24 cellular contexts compared by ENCODE assay signal in genomic region chr14:80681651-80682050, GRCh38.
DNase-seq lines count a peak whose midpoint lies in the region; ATAC-seq and TF ChIP-seq lines count a peak whose summit lies in the region.
"Had no signal": no experiment of that assay in that cellular context is flagged by ENCODE, and none has a peak within 500 bp of the region (broad histone marks: within the 10 kb centered on the region; RNA-seq: fewer than 3 reads in every experiment).

No MANE protein-coding gene starts in this region.

- H3K23ac ChIP-seq in mesenchymal stem cell (ENCODE audit: low read length in 2 of 2): no peak overlapping the region

- H3K14ac ChIP-seq in mesenchymal stem cell (ENCODE audit: low read length in 2 of 2): no peak overlapping the region

- no peak overlapping the region for H4K91ac ChIP-seq in mesenchymal stem cell (ENCODE audit: low read length)

- H3K4me1 Mint-ChIP-seq in activated naive CD4-positive, alpha-beta T cell treated with anti-CD3 and anti-CD28 coated beads, Interleukin-2, amount 10 ng/mL, durations not matched to agents 7 days and 5 days: no peaks in the 10 kb centered on the region
- peaks cover 2% of the 10 kb centered on the region for H3K4me1 Mint-ChIP-seq in activated CD8-positive, alpha-beta T cell treated with anti-CD3 and anti-CD28 coated beads, Interleukin-2, amount 10 ng/mL, durations not matched to agents 7 days and 5 days (ENCODE audit: low read depth)
- H3K4me1 Mint-ChIP-seq: B cell, CD14-positive monocyte, IgD-negative memory B cell had no signal

- 88% methylated on average over 3 of the region's 3 CpGs for WGBS in mesenchymal stem cell

- H3K4ac ChIP-seq in mesenchymal stem cell (ENCODE audit: low read depth in 1 of 2, low read length in 2 of 2): no peak overlapping the region

- CTCF ChIA-PET in activated naive CD4-positive, alpha-beta T cell treated with anti-CD3 and anti-CD28 coated beads, Interleukin-2, amount 10 ng/mL, durations not matched to agents 7 days and 5 days (lab: Charles Lee): no interaction called here
- CTCF ChIA-PET in activated CD8-positive, alpha-beta T cell treated with anti-CD3 and anti-CD28 coated beads, Interleukin-2, amount 10 ng/mL, durations not matched to agents 7 days and 5 days (lab: Charles Lee): no interaction called here

- in situ Hi-C loops in GM13976 (cut with MboI; ENCODE audit: low sequenced_read_pairs, unreplicated experiment): no loop called here

- no peak overlapping the region for H3K4me2 ChIP-seq in mesenchymal stem cell (ENCODE audit: low read length, poor library complexity, severe bottlenecking)

- no peaks in the 10 kb centered on the region for H3K4me1 ChIP-seq in mesenchymal stem cell (ENCODE audit: control insufficient read depth, insufficient read depth, low read depth, low read length)
- H3K4me1 ChIP-seq: HAP-1 had no signal

- H3K27ac ChIP-seq in mesenchymal stem cell (ENCODE audit: low read length, poor library complexity, severe bottlenecking): no peak overlapping the region
- H3K27ac ChIP-seq: GM23248, SK-N-MC had no signal

- no peak overlapping the region for H4K8ac ChIP-seq in mesenchymal stem cell (ENCODE audit: low read length)

- no peak overlapping the region for H3K4me3 ChIP-seq in mesenchymal stem cell (ENCODE audit: insufficient read depth in 1 of 2, low read depth in 1 of 2, low read length in 2 of 2)
- H3K4me3 ChIP-seq: GM23248, HAP-1, MG63, SK-N-MC had no signal

- peaks cover 38% of the 10 kb centered on the region for H3K9me3 Mint-ChIP-seq in activated naive CD4-positive, alpha-beta T cell treated with anti-CD3 and anti-CD28 coated beads, Interleukin-2, amount 10 ng/mL, durations not matched to agents 7 days and 5 days
- peaks cover 24% of the 10 kb centered on the region for H3K9me3 Mint-ChIP-seq in activated CD8-positive, alpha-beta T cell treated with anti-CD3 and anti-CD28 coated beads, Interleukin-2, amount 10 ng/mL, durations not matched to agents 7 days and 5 days (ENCODE audit: insufficient read depth)

- H2BK120ac ChIP-seq in mesenchymal stem cell (ENCODE audit: low read depth, low read length): no peak overlapping the region

- no peak overlapping the region for H3K4me3 Mint-ChIP-seq in activated naive CD4-positive, alpha-beta T cell treated with anti-CD3 and anti-CD28 coated beads, Interleukin-2, amount 10 ng/mL, durations not matched to agents 7 days and 5 days
- H3K4me3 Mint-ChIP-seq in activated CD8-positive, alpha-beta T cell treated with anti-CD3 and anti-CD28 coated beads, Interleukin-2, amount 10 ng/mL, durations not matched to agents 7 days and 5 days: no peak overlapping the region
- H3K4me3 Mint-ChIP-seq: B cell, CD14-positive monocyte, IgD-negative memory B cell had no signal

- TF ChIP-seq CTCF in GM13976 (IDR thresholded peaks at IDR 0.05; ENCODE audit: borderline replicate concordance, control extremely low read depth, extremely low read depth, insufficient read depth, missing control alignments): no peak

- H3K27ac Mint-ChIP-seq in activated naive CD4-positive, alpha-beta T cell treated with anti-CD3 and anti-CD28 coated beads, Interleukin-2, amount 10 ng/mL, durations not matched to agents 7 days and 5 days: no peak overlapping the region
- H3K27ac Mint-ChIP-seq in activated CD8-positive, alpha-beta T cell treated with anti-CD3 and anti-CD28 coated beads, Interleukin-2, amount 10 ng/mL, durations not matched to agents 7 days and 5 days: no peak overlapping the region
- H3K27ac Mint-ChIP-seq: B cell, CD14-positive monocyte, IgD-negative memory B cell had no signal

- no peak overlapping the region for H3K9ac ChIP-seq in mesenchymal stem cell (ENCODE audit: low read length)
- H3K9ac ChIP-seq: GM23248 had no signal

- no peak overlapping the region for H2BK12ac ChIP-seq in mesenchymal stem cell (ENCODE audit: low read length in 2 of 2)

- peak; percentile 22 for DNase-seq in EL
- DNase-seq in LHCN-M2 (ENCODE audit: low read depth): peak; percentile 13
- peak; percentile 0 for DNase-seq in dermis blood vessel endothelial cell
- DNase-seq in mesenchymal stem cell: peak; percentile 6
- DNase-seq in activated naive CD4-positive, alpha-beta T cell treated with anti-CD3 and anti-CD28 coated beads, Interleukin-2, amount 10 ng/mL, durations not matched to agents 7 days and 5 days: no peak
- no peak for DNase-seq in activated CD8-positive, alpha-beta T cell treated with anti-CD3 and anti-CD28 coated beads, Interleukin-2, amount 10 ng/mL, durations not matched to agents 7 days and 5 days
- DNase-seq in GM13976 (ENCODE audit: low spot score): no peak
- DNase-seq: DMS53, GM23248, MG63, NCI-H1048, NCI-H1417 treated with DMSO at 0.1 percent for 48 hours, NCI-H187, NCI-H446, NCI-H526, OCI-M1, RPMI8226, SHP77 treated with DMSO at 0.1 percent for 48 hours, SW 1271 had no signal

- H3K9me3 ChIP-seq in mesenchymal stem cell (ENCODE audit: control insufficient read depth, low read length): peaks cover 39% of the 10 kb centered on the region
- H3K9me3 ChIP-seq: HAP-1 had no signal

- H2AFZ ChIP-seq in mesenchymal stem cell (ENCODE audit: low read depth, low read length): no peak overlapping the region
- H2AFZ ChIP-seq: GM23248 had no signal

- H3K79me1 ChIP-seq in mesenchymal stem cell (replicated peaks; ENCODE audit: low read length, poor library complexity, severe bottlenecking): no peaks in the 10 kb centered on the region

- H2BK5ac ChIP-seq in mesenchymal stem cell (ENCODE audit: low read depth, low read length, poor library complexity, severe bottlenecking): no peak overlapping the region

- POLR2A ChIA-PET in activated CD8-positive, alpha-beta T cell treated with anti-CD3 and anti-CD28 coated beads, Interleukin-2, amount 10 ng/mL, durations not matched to agents 7 days and 5 days (lab: Charles Lee): no interaction called here

- H3K36me3 ChIP-seq in mesenchymal stem cell (ENCODE audit: control insufficient read depth in 1 of 2, insufficient read depth in 2 of 2, low read depth in 1 of 2, low read length in 2 of 2): no peaks in the 10 kb centered on the region
- H3K36me3 ChIP-seq: HAP-1, MG63 had no signal

- H3K36me3 Mint-ChIP-seq in activated naive CD4-positive, alpha-beta T cell treated with anti-CD3 and anti-CD28 coated beads, Interleukin-2, amount 10 ng/mL, durations not matched to agents 7 days and 5 days: peaks cover 9% of the 10 kb centered on the region
- H3K36me3 Mint-ChIP-seq in activated CD8-positive, alpha-beta T cell treated with anti-CD3 and anti-CD28 coated beads, Interleukin-2, amount 10 ng/mL, durations not matched to agents 7 days and 5 days (ENCODE audit: low read depth): peaks cover 24% of the 10 kb centered on the region

- no peaks in the 10 kb centered on the region for H3K27me3 ChIP-seq in mesenchymal stem cell (ENCODE audit: control insufficient read depth in 1 of 2, insufficient read depth in 1 of 2, low read length in 2 of 2)
- H3K27me3 ChIP-seq: MG63 had no signal

- H3K27me3 Mint-ChIP-seq in activated naive CD4-positive, alpha-beta T cell treated with anti-CD3 and anti-CD28 coated beads, Interleukin-2, amount 10 ng/mL, durations not matched to agents 7 days and 5 days: no peaks in the 10 kb centered on the region
- no peaks in the 10 kb centered on the region for H3K27me3 Mint-ChIP-seq in activated CD8-positive, alpha-beta T cell treated with anti-CD3 and anti-CD28 coated beads, Interleukin-2, amount 10 ng/mL, durations not matched to agents 7 days and 5 days (ENCODE audit: low read depth)
- H3K27me3 Mint-ChIP-seq: B cell, IgD-negative memory B cell had no signal

- H2BK15ac ChIP-seq in mesenchymal stem cell (ENCODE audit: low read depth, poor library complexity, severe bottlenecking): no peak overlapping the region

- ATAC-seq in activated CD8-positive, alpha-beta T cell treated with anti-CD3 and anti-CD28 coated beads, Interleukin-2, amount 10 ng/mL, durations not matched to agents 7 days and 5 days: no peak

- H2AK5ac ChIP-seq in mesenchymal stem cell (ENCODE audit: low read length, severe bottlenecking): no peak overlapping the region

- H3K18ac ChIP-seq in mesenchymal stem cell (ENCODE audit: low read depth in 1 of 2, low read length in 2 of 2): no peak overlapping the region

Comparison
In these comparisons a context has a peak if more than half of its experiments do, and no peak if none do; other contexts are left out.
1. DNase-seq: peak in EL (single experiment), LHCN-M2 (single experiment), dermis blood vessel endothelial cell (single experiment) and mesenchymal stem cell (single experiment); none in activated naive CD4-positive, alpha-beta T cell treated with anti-CD3 and anti-CD28 coated beads, Interleukin-2, amount 10 ng/mL, durations not matched to agents 7 days and 5 days (single experiment), activated CD8-positive, alpha-beta T cell treated with anti-CD3 and anti-CD28 coated beads, Interleukin-2, amount 10 ng/mL, durations not matched to agents 7 days and 5 days (single experiment) and GM13976 (single experiment).